In genomic region chr20:399182-399707, GRCh38 we compare ENCODE assay signal across 1 cellular context.
TF ChIP-seq lines count a peak whose summit lies in the region.

No MANE protein-coding gene starts in this region.

TF ChIP-seq in HepG2, 621 proteins besides CTCF, POLR2A, EP300 and RAD21:
- TF ChIP-seq JUN (CRISPR knock-in tag; IDR thresholded peaks at IDR 0.05) (no peak), ZNF331 (CRISPR knock-in tag; IDR thresholded peaks at IDR 0.05) (0 out of 2 replicates have a peak, but pooled peaks have one; percentile 10), RBAK (CRISPR knock-in tag; IDR thresholded peaks at IDR 0.05) (peak; percentile 93), ZNF225 (CRISPR knock-in tag; IDR thresholded peaks at IDR 0.05) (peak; percentile 19; the same call in 1 of the 2 replicates), ZNF513 (CRISPR knock-in tag; conservative IDR thresholded peaks at IDR 0.05) (0 out of 2 replicates have a peak, but pooled peaks have one; percentile 78), ZNF446 (CRISPR knock-in tag; IDR thresholded peaks at IDR 0.05) (no peak), FOXO4 (CRISPR knock-in tag; conservative IDR thresholded peaks at IDR 0.05) (peak; percentile 91; the same call in 1 of the 2 replicates), ISL2 (CRISPR knock-in tag; IDR thresholded peaks at IDR 0.05) (peak; percentile 32; the same call in 1 of the 2 replicates), SP4 (CRISPR knock-in tag; IDR thresholded peaks at IDR 0.05) (peak; percentile 54; the same call in 1 of the 2 replicates), XRCC5 (optimal IDR thresholded peaks at IDR 0.05; ENCODE audit: low read length) (no peak), ZFX (CRISPR knock-in tag; IDR thresholded peaks at IDR 0.05; ENCODE audit: low read depth) (0 out of 2 replicates have a peak, but pooled peaks have one; percentile 11), RXRB (CRISPR knock-in tag; IDR thresholded peaks at IDR 0.05; ENCODE audit: borderline replicate concordance) (no peak), ATF7-NPFF (CRISPR knock-in tag; IDR thresholded peaks at IDR 0.05; ENCODE audit: low read depth) (no peak), ZNF274 (CRISPR knock-in tag; IDR thresholded peaks at IDR 0.05) (peak; percentile 22; the same call in 1 of the 2 replicates), ZNF558 (CRISPR knock-in tag; IDR thresholded peaks at IDR 0.05; ENCODE audit: borderline replicate concordance) (peak; percentile 65; the same call in 1 of the 2 replicates), POLR2G (IDR thresholded peaks at IDR 0.05; ENCODE audit: low read depth, low read length) (0 out of 2 replicates have a peak, but pooled peaks have one; percentile 3), ZNF737 (CRISPR knock-in tag; IDR thresholded peaks at IDR 0.05; ENCODE audit: borderline replicate concordance) (peak; percentile 65; the same call in 1 of the 2 replicates), ZMYM4 (CRISPR knock-in tag; IDR thresholded peaks at IDR 0.05) (0 out of 2 replicates have a peak, but pooled peaks have one; percentile 23), HES4 (CRISPR knock-in tag; IDR thresholded peaks at IDR 0.05; ENCODE audit: borderline replicate concordance) (no peak), MED1 (CRISPR knock-in tag; IDR thresholded peaks at IDR 0.05) (no peak), ZNF12 (CRISPR knock-in tag; IDR thresholded peaks at IDR 0.05) (peak; percentile 89), FOXC1 (CRISPR knock-in tag; IDR thresholded peaks at IDR 0.05; ENCODE audit: borderline replicate concordance) (peak; percentile 72; the same call in 1 of the 2 replicates), LCORL (IDR thresholded peaks at IDR 0.05) (no peak), LCORL (CRISPR knock-in tag; IDR thresholded peaks at IDR 0.05) (peak; percentile 24; the same call in 1 of the 2 replicates), HIC2 (CRISPR knock-in tag; IDR thresholded peaks at IDR 0.05; ENCODE audit: low read depth) (0 out of 2 replicates have a peak, but pooled peaks have one; percentile 15), IKZF4 (CRISPR knock-in tag; IDR thresholded peaks at IDR 0.05; ENCODE audit: borderline replicate concordance, low read depth, not compliant biosample characterization) (peak; percentile 45), ZNF687 (CRISPR knock-in tag; IDR thresholded peaks at IDR 0.05) (peak; percentile 57), ZNF547 (CRISPR knock-in tag; IDR thresholded peaks at IDR 0.05) (0 out of 2 replicates have a peak, but pooled peaks have one; percentile 24), ZSCAN25 (CRISPR knock-in tag; IDR thresholded peaks at IDR 0.05) (0 out of 2 replicates have a peak, but pooled peaks have one; percentile 31), TEAD2 (CRISPR knock-in tag; IDR thresholded peaks at IDR 0.05) (0 out of 2 replicates have a peak, but pooled peaks have one; percentile 34), PAWR (CRISPR knock-in tag; IDR thresholded peaks at IDR 0.05; ENCODE audit: borderline replicate concordance) (no peak), ZNF567 (CRISPR knock-in tag; IDR thresholded peaks at IDR 0.05; ENCODE audit: borderline replicate concordance) (no peak), NFKB2 (CRISPR knock-in tag; IDR thresholded peaks at IDR 0.05; ENCODE audit: borderline replicate concordance) (no peak; the same call in 1 of the 2 replicates), ZFP1 (CRISPR knock-in tag; IDR thresholded peaks at IDR 0.05) (no peak), YEATS2 (CRISPR knock-in tag; IDR thresholded peaks at IDR 0.05; ENCODE audit: borderline replicate concordance) (no peak), NPAS2 (CRISPR knock-in tag; IDR thresholded peaks at IDR 0.05; ENCODE audit: borderline replicate concordance) (0 out of 2 replicates have a peak, but pooled peaks have one; percentile 59), ZNF546 (CRISPR knock-in tag; conservative IDR thresholded peaks at IDR 0.05) (0 out of 2 replicates have a peak, but pooled peaks have one; percentile 16), PAF1 (CRISPR knock-in tag; IDR thresholded peaks at IDR 0.05) (peak; percentile 85), ZNF605 (CRISPR knock-in tag; IDR thresholded peaks at IDR 0.05) (peak; percentile 73; the same call in 1 of the 2 replicates)
- TF ChIP-seq, protein P1, sequence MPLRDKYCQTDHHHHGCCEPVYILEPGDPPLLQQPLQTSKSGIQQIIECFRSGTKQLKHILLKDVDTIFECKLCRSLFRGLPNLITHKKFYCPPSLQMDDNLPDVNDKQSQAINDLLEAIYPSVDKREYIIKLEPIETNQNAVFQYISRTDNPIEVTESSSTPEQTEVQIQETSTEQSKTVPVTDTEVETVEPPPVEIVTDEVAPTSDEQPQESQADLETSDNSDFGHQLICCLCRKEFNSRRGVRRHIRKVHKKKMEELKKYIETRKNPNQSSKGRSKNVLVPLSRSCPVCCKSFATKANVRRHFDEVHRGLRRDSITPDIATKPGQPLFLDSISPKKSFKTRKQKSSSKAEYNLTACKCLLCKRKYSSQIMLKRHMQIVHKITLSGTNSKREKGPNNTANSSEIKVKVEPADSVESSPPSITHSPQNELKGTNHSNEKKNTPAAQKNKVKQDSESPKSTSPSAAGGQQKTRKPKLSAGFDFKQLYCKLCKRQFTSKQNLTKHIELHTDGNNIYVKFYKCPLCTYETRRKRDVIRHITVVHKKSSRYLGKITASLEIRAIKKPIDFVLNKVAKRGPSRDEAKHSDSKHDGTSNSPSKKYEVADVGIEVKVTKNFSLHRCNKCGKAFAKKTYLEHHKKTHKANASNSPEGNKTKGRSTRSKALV (CRISPR knock-in tag; IDR thresholded peaks at IDR 0.05), result no peak
